Comparison of ENCODE assay signal across 1 cellular context in the genomic region with DNA sequence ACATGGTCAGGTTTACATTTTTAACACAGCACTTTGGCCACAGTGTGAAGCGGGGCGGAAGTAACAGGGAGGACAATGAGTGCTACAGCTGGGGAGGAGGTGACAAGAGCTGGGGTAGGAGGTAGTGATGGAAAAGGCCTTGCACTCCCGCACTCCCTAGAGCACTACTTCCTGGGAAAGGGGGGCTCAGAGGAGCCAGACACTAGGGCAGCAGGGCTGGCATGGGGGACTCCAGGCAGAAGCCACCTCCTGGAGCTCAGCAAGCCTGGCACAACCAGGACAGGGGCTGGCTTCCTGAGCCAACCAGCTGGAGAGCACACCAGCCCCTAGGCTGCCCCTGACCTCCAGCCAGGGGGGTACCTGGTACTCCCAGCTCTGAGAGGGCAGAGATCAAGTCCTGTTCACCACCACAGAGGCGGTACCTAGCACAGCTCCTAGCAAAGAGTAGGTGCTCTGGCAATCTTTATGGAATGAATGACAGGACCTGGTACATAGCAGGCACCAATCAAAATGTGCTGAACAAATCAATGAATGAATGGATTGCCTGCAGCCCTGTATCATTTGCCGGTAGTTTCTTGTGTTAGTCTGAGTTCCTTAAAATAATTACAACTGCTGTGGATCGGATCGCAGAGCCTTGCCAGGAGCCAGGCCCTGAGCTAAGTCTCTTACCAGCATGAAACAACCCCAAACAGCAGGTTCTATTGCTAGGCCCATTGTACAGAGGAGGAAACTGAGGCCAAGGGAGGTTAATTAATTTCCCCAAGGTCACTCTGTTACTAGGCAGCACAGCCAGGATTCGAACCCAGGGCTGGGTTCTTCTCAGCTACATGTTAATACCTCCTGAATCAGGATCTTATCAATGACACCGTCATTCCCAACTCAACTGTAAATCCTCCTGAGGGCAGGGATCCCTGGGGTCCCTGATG.
TF ChIP-seq lines count a peak whose summit lies in the region.

No MANE protein-coding gene starts in this region.

TF ChIP-seq in K562, 482 proteins besides CTCF, POLR2A, EP300 and RAD21 (continues in another document):
- TF ChIP-seq MTF1 (CRISPR knock-in tag; IDR thresholded peaks at IDR 0.05; ENCODE audit: borderline replicate concordance) (no peak), BCOR (IDR thresholded peaks at IDR 0.05) (peak; percentile 86), RBM25 (IDR thresholded peaks at IDR 0.05; ENCODE audit: low read depth, low read length, severe bottlenecking) (peak; percentile 92), CAMTA2 (CRISPR knock-in tag; conservative IDR thresholded peaks at IDR 0.05) (no peak), JUND (IDR thresholded peaks at IDR 0.05; ENCODE audit: borderline replicate concordance, low read depth, low read length) (no peak), JUND (tag; IDR thresholded peaks at IDR 0.05; ENCODE audit: borderline replicate concordance, low read depth, low read length) (no peak), XRCC3 (IDR thresholded peaks at IDR 0.05) (no peak), ESRRA (IDR thresholded peaks at IDR 0.05; ENCODE audit: borderline replicate concordance, low read depth) (peak; percentile 76), TSC22D4 (tag; IDR thresholded peaks at IDR 0.05) (no peak), MAZ (CRISPR knock-in tag; conservative IDR thresholded peaks at IDR 0.05 in 1 of 2, IDR thresholded peaks at IDR 0.05 in 1 of 2) (0 out of 4 replicates have a peak, but pooled peaks of 1 of the 2 experiments have one; percentile 13), MYNN (IDR thresholded peaks at IDR 0.05) (no peak), MYNN (CRISPR knock-in tag; IDR thresholded peaks at IDR 0.05) (no peak), ZNF586 (CRISPR knock-in tag; conservative IDR thresholded peaks at IDR 0.05) (no peak), ZFP36 (IDR thresholded peaks at IDR 0.05; ENCODE audit: low read depth, low read length, partially characterized antibody) (peak; percentile 6), HNRNPK (IDR thresholded peaks at IDR 0.05; ENCODE audit: low read depth, low read length, poor library complexity, severe bottlenecking) (no peak), ZSCAN32 (CRISPR knock-in tag; IDR thresholded peaks at IDR 0.05) (no peak), HDAC3 (IDR thresholded peaks at IDR 0.05; ENCODE audit: borderline replicate concordance, partially characterized antibody) (no peak), SP2 (IDR thresholded peaks at IDR 0.05; ENCODE audit: extremely low read depth, low read depth, low read length, poor library complexity, severe bottlenecking) (no peak), FIP1L1 (IDR thresholded peaks at IDR 0.05; ENCODE audit: low read depth, low read length, poor library complexity, severe bottlenecking) (no peak), HSF4 (CRISPR knock-in tag; IDR thresholded peaks at IDR 0.05; ENCODE audit: borderline replicate concordance) (no peak), KDM5B (IDR thresholded peaks at IDR 0.05; ENCODE audit: insufficient replicate concordance, low read depth, low read length) (no peak)
- TF ChIP-seq, protein P1, sequence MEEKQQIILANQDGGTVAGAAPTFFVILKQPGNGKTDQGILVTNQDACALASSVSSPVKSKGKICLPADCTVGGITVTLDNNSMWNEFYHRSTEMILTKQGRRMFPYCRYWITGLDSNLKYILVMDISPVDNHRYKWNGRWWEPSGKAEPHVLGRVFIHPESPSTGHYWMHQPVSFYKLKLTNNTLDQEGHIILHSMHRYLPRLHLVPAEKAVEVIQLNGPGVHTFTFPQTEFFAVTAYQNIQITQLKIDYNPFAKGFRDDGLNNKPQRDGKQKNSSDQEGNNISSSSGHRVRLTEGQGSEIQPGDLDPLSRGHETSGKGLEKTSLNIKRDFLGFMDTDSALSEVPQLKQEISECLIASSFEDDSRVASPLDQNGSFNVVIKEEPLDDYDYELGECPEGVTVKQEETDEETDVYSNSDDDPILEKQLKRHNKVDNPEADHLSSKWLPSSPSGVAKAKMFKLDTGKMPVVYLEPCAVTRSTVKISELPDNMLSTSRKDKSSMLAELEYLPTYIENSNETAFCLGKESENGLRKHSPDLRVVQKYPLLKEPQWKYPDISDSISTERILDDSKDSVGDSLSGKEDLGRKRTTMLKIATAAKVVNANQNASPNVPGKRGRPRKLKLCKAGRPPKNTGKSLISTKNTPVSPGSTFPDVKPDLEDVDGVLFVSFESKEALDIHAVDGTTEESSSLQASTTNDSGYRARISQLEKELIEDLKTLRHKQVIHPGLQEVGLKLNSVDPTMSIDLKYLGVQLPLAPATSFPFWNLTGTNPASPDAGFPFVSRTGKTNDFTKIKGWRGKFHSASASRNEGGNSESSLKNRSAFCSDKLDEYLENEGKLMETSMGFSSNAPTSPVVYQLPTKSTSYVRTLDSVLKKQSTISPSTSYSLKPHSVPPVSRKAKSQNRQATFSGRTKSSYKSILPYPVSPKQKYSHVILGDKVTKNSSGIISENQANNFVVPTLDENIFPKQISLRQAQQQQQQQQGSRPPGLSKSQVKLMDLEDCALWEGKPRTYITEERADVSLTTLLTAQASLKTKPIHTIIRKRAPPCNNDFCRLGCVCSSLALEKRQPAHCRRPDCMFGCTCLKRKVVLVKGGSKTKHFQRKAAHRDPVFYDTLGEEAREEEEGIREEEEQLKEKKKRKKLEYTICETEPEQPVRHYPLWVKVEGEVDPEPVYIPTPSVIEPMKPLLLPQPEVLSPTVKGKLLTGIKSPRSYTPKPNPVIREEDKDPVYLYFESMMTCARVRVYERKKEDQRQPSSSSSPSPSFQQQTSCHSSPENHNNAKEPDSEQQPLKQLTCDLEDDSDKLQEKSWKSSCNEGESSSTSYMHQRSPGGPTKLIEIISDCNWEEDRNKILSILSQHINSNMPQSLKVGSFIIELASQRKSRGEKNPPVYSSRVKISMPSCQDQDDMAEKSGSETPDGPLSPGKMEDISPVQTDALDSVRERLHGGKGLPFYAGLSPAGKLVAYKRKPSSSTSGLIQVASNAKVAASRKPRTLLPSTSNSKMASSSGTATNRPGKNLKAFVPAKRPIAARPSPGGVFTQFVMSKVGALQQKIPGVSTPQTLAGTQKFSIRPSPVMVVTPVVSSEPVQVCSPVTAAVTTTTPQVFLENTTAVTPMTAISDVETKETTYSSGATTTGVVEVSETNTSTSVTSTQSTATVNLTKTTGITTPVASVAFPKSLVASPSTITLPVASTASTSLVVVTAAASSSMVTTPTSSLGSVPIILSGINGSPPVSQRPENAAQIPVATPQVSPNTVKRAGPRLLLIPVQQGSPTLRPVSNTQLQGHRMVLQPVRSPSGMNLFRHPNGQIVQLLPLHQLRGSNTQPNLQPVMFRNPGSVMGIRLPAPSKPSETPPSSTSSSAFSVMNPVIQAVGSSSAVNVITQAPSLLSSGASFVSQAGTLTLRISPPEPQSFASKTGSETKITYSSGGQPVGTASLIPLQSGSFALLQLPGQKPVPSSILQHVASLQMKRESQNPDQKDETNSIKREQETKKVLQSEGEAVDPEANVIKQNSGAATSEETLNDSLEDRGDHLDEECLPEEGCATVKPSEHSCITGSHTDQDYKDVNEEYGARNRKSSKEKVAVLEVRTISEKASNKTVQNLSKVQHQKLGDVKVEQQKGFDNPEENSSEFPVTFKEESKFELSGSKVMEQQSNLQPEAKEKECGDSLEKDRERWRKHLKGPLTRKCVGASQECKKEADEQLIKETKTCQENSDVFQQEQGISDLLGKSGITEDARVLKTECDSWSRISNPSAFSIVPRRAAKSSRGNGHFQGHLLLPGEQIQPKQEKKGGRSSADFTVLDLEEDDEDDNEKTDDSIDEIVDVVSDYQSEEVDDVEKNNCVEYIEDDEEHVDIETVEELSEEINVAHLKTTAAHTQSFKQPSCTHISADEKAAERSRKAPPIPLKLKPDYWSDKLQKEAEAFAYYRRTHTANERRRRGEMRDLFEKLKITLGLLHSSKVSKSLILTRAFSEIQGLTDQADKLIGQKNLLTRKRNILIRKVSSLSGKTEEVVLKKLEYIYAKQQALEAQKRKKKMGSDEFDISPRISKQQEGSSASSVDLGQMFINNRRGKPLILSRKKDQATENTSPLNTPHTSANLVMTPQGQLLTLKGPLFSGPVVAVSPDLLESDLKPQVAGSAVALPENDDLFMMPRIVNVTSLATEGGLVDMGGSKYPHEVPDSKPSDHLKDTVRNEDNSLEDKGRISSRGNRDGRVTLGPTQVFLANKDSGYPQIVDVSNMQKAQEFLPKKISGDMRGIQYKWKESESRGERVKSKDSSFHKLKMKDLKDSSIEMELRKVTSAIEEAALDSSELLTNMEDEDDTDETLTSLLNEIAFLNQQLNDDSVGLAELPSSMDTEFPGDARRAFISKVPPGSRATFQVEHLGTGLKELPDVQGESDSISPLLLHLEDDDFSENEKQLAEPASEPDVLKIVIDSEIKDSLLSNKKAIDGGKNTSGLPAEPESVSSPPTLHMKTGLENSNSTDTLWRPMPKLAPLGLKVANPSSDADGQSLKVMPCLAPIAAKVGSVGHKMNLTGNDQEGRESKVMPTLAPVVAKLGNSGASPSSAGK (IDR thresholded peaks at IDR 0.05) = no peak
- TF ChIP-seq, protein P2, sequence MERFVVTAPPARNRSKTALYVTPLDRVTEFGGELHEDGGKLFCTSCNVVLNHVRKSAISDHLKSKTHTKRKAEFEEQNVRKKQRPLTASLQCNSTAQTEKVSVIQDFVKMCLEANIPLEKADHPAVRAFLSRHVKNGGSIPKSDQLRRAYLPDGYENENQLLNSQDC (CRISPR knock-in tag; IDR thresholded peaks at IDR 0.05) = no peak
- TF ChIP-seq, protein P3, sequence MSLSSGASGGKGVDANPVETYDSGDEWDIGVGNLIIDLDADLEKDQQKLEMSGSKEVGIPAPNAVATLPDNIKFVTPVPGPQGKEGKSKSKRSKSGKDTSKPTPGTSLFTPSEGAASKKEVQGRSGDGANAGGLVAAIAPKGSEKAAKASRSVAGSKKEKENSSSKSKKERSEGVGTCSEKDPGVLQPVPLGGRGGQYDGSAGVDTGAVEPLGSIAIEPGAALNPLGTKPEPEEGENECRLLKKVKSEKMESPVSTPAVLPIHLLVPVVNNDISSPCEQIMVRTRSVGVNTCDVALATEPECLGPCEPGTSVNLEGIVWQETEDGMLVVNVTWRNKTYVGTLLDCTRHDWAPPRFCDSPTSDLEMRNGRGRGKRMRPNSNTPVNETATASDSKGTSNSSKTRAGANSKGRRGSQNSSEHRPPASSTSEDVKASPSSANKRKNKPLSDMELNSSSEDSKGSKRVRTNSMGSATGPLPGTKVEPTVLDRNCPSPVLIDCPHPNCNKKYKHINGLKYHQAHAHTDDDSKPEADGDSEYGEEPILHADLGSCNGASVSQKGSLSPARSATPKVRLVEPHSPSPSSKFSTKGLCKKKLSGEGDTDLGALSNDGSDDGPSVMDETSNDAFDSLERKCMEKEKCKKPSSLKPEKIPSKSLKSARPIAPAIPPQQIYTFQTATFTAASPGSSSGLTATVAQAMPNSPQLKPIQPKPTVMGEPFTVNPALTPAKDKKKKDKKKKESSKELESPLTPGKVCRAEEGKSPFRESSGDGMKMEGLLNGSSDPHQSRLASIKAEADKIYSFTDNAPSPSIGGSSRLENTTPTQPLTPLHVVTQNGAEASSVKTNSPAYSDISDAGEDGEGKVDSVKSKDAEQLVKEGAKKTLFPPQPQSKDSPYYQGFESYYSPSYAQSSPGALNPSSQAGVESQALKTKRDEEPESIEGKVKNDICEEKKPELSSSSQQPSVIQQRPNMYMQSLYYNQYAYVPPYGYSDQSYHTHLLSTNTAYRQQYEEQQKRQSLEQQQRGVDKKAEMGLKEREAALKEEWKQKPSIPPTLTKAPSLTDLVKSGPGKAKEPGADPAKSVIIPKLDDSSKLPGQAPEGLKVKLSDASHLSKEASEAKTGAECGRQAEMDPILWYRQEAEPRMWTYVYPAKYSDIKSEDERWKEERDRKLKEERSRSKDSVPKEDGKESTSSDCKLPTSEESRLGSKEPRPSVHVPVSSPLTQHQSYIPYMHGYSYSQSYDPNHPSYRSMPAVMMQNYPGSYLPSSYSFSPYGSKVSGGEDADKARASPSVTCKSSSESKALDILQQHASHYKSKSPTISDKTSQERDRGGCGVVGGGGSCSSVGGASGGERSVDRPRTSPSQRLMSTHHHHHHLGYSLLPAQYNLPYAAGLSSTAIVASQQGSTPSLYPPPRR (CRISPR knock-in tag; IDR thresholded peaks at IDR 0.05; ENCODE audit: borderline replicate concordance) = 0 out of 2 replicates have a peak, but pooled peaks have one; percentile 19
- TF ChIP-seq, protein P4, sequence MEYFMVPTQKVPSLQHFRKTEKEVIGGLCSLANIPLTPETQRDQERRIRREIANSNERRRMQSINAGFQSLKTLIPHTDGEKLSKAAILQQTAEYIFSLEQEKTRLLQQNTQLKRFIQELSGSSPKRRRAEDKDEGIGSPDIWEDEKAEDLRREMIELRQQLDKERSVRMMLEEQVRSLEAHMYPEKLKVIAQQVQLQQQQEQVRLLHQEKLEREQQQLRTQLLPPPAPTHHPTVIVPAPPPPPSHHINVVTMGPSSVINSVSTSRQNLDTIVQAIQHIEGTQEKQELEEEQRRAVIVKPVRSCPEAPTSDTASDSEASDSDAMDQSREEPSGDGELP (CRISPR knock-in tag; IDR thresholded peaks at IDR 0.05; ENCODE audit: borderline replicate concordance) = peak; percentile 24; the same call in 1 of the 2 replicates
- TF ChIP-seq, protein P5, sequence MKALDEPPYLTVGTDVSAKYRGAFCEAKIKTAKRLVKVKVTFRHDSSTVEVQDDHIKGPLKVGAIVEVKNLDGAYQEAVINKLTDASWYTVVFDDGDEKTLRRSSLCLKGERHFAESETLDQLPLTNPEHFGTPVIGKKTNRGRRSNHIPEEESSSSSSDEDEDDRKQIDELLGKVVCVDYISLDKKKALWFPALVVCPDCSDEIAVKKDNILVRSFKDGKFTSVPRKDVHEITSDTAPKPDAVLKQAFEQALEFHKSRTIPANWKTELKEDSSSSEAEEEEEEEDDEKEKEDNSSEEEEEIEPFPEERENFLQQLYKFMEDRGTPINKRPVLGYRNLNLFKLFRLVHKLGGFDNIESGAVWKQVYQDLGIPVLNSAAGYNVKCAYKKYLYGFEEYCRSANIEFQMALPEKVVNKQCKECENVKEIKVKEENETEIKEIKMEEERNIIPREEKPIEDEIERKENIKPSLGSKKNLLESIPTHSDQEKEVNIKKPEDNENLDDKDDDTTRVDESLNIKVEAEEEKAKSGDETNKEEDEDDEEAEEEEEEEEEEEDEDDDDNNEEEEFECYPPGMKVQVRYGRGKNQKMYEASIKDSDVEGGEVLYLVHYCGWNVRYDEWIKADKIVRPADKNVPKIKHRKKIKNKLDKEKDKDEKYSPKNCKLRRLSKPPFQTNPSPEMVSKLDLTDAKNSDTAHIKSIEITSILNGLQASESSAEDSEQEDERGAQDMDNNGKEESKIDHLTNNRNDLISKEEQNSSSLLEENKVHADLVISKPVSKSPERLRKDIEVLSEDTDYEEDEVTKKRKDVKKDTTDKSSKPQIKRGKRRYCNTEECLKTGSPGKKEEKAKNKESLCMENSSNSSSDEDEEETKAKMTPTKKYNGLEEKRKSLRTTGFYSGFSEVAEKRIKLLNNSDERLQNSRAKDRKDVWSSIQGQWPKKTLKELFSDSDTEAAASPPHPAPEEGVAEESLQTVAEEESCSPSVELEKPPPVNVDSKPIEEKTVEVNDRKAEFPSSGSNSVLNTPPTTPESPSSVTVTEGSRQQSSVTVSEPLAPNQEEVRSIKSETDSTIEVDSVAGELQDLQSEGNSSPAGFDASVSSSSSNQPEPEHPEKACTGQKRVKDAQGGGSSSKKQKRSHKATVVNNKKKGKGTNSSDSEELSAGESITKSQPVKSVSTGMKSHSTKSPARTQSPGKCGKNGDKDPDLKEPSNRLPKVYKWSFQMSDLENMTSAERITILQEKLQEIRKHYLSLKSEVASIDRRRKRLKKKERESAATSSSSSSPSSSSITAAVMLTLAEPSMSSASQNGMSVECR (CRISPR knock-in tag; IDR thresholded peaks at IDR 0.05) = no peak
- TF ChIP-seq, protein P6, sequence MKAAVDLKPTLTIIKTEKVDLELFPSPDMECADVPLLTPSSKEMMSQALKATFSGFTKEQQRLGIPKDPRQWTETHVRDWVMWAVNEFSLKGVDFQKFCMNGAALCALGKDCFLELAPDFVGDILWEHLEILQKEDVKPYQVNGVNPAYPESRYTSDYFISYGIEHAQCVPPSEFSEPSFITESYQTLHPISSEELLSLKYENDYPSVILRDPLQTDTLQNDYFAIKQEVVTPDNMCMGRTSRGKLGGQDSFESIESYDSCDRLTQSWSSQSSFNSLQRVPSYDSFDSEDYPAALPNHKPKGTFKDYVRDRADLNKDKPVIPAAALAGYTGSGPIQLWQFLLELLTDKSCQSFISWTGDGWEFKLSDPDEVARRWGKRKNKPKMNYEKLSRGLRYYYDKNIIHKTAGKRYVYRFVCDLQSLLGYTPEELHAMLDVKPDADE (conservative IDR thresholded peaks at IDR 0.05; ENCODE audit: control insufficient read depth, low read depth, low read length) = 0 out of 2 replicates have a peak, but pooled peaks have one; percentile 17
